Comparison of ENCODE assay signal across 11 cellular contexts in the genomic region with DNA sequence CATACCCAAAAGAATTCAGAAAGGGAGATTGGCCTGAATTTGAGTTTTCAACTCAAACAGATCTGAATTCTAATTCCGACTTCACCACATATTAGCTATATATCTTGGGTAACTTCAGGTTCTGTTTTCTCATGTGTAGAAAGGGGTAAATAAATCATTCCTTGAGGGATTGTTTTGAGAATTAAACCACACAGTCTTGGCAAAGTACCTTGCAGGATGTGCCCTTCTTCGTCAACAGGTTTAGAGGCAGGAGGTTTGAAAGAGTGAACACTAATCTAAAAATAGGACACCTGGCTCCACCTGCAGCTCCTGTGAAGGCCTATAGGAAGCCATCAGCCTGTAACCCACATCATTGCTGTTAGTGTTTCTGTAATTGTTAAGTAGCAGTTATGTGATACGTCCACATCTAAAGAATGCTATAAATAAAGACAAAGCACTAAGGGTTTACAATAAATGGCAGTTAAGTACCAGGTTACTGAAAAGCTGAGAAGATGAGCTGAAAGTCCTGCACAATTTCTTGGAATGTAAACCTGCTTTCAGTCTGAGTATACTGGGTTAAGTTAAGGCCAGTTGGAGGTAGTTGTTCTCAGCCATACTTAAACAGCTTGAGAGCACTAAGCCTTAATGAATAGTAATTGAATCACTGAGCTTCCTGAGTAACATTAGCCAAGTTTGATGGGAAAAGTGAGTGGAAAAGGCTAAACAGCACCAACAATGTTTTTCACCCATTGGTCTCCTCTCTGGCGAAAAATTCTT. TPM values are rescaled to one million over a fixed set of nuclear protein-coding genes. Genes with fewer than 3 reads are reported as not detected.
DNase-seq lines count a peak whose midpoint lies in the region; ATAC-seq and TF ChIP-seq lines count a peak whose summit lies in the region.
"Had no signal": no experiment of that assay in that cellular context is flagged by ENCODE, and none has a peak within 500 bp of the region (broad histone marks: within the 10 kb centered on the region; RNA-seq: fewer than 3 reads in every experiment).

No MANE protein-coding gene starts in this region.

- H3K36me3 ChIP-seq in ovary (no peaks in the 10 kb centered on the region), HAP-1 (replicated peaks) (no peaks in the 10 kb centered on the region)

- H3K36me3 Mint-ChIP-seq in activated naive CD8-positive, alpha-beta T cell treated with anti-CD3 and anti-CD28 coated beads, Interleukin-2, amount 50 U/mL, for 24 hours (ENCODE audit: low read depth) = no peaks in the 10 kb centered on the region

- no peak for TF ChIP-seq EP300 in ovary (IDR thresholded peaks at IDR 0.05)

- H3K9me3 Mint-ChIP-seq in activated naive CD8-positive, alpha-beta T cell treated with anti-CD3 and anti-CD28 coated beads, Interleukin-2, amount 50 U/mL, for 24 hours = no peaks in the 10 kb centered on the region

- 63 to 72% (median 66%) methylated on average over 4 of the region's 4 CpGs for WGBS in ovary, 3 donors

- H3K4me3 Mint-ChIP-seq in activated naive CD8-positive, alpha-beta T cell treated with anti-CD3 and anti-CD28 coated beads, Interleukin-2, amount 50 U/mL, for 24 hours = no peak overlapping the region

- H3K4me3 ChIP-seq in AG10803 (ENCODE audit: low read length) (peak overlapping the region; percentile 88), choroid plexus epithelial cell (ENCODE audit: low read depth, low read length) (peak overlapping the region; percentile 55), ovary (no peak overlapping the region), HAP-1 (no peak overlapping the region)
- H3K4me3 ChIP-seq: SK-N-MC had no signal

- H3K27me3 ChIP-seq in ovary (no peaks in the 10 kb centered on the region), HAP-1 (ENCODE audit: low read depth) (no peaks in the 10 kb centered on the region)

- peaks cover 5% of the 10 kb centered on the region for H3K4me1 Mint-ChIP-seq in activated naive CD8-positive, alpha-beta T cell treated with anti-CD3 and anti-CD28 coated beads, Interleukin-2, amount 50 U/mL, for 24 hours

- TF ChIP-seq CTCF in AG10803 (conservative IDR thresholded peaks at IDR 0.05; ENCODE audit: low read length) = no peak
- no peak for TF ChIP-seq CTCF in choroid plexus epithelial cell (conservative IDR thresholded peaks at IDR 0.05; ENCODE audit: low read depth, low read length)
- no peak for TF ChIP-seq CTCF in ovary (IDR thresholded peaks at IDR 0.05)

- no peaks in the 10 kb centered on the region for H3K27me3 Mint-ChIP-seq in activated naive CD8-positive, alpha-beta T cell treated with anti-CD3 and anti-CD28 coated beads, Interleukin-2, amount 50 U/mL, for 24 hours

- intact Hi-C loops in ovary (cut with DNase I) = loop anchor here in 2 of 4 donors (5.0 to 10.0 kb wide), 2 partner anchors 50 to 73 kb away; a partner anchor contains a TSS

- H3K27ac Mint-ChIP-seq in activated naive CD8-positive, alpha-beta T cell treated with anti-CD3 and anti-CD28 coated beads, Interleukin-2, amount 50 U/mL, for 24 hours = no peak overlapping the region

- H3K27ac ChIP-seq in ovary = peak overlapping the region; percentile 31 to 76
- H3K27ac ChIP-seq: SK-N-MC had no signal

- DNase-seq in AG10803 (ENCODE audit: low read depth) (no peak), NCI-H146 (lab: John Stamatoyannopoulos, UW) (peak; percentile 65), choroid plexus epithelial cell (ENCODE audit: low read depth) (no peak), ovary (no peak), HAP-1 (ENCODE audit: low spot score in 2 of 2) (no peak)
- no peak for DNase-seq in activated naive CD8-positive, alpha-beta T cell treated with anti-CD3 and anti-CD28 coated beads, Interleukin-2, amount 50 U/mL, for 24 hours
- DNase-seq in stimulated activated naive CD4-positive, alpha-beta T cell treated with Interleukin-2 at 50 U/mL for 16 hours (lab: John Stamatoyannopoulos, UW) = no peak
- DNase-seq: stimulated activated CD4-positive, alpha-beta T cell treated with anti-CD3 and anti-CD28 coated beads, Interleukin-4, amount 100 ng/mL, for 1 hour had no signal

- no peaks in the 10 kb centered on the region for H3K9me3 ChIP-seq in ovary
- H3K9me3 ChIP-seq in HAP-1 = no peaks in the 10 kb centered on the region

- H3K4me1 ChIP-seq in ovary (ENCODE audit: insufficient read depth) (peaks cover 22% of the 10 kb centered on the region), HAP-1 (peaks cover 39% of the 10 kb centered on the region)

- in situ Hi-C loops in HAP-1 (cut with MboI; ENCODE audit: low sequenced_read_pairs) = loop anchor here (25.0 kb wide), 1 partner anchor 652 kb away; no protein-coding TSS in a partner anchor

- TF ChIP-seq POLR2A in ovary (IDR thresholded peaks at IDR 0.05) = no peak

- no peak for ATAC-seq in activated naive CD8-positive, alpha-beta T cell treated with anti-CD3 and anti-CD28 coated beads, Interleukin-2, amount 50 U/mL, for 24 hours
- ATAC-seq in GM18909 (IDR thresholded peaks at IDR 0.05; ENCODE audit: poor library complexity, unreplicated experiment) = no peak
- ATAC-seq: HCT116 had no signal

RNA-seq across cellular contexts. Expression of a gene that starts 6.0 kb away (rescaled TPM):
- total RNA-seq in ovary = 100 to 1,000 TPM in 3 of 7 donors, 10 to 100 TPM in 4; 13.2 to 256 (median 92.2) TPM
- polyA plus RNA-seq in ovary = 100 to 1,000 TPM in 1 of 2 donors, 10 to 100 TPM in 1; 61.4 to 539 TPM

Comparison
In these comparisons a context has a peak if more than half of its experiments do, and no peak if none do; other contexts are left out.
1. H3K4me3 ChIP-seq: peak in AG10803 (single experiment) and choroid plexus epithelial cell (single experiment); none in ovary (single experiment) and HAP-1 (single experiment).